23 cellular contexts compared by ENCODE assay signal in genomic region chr10:57694956-57695605, GRCh38.
DNase-seq lines count a peak whose midpoint lies in the region; TF ChIP-seq lines count a peak whose summit lies in the region.
"Had no signal": no experiment of that assay in that cellular context is flagged by ENCODE, and none has a peak within 500 bp of the region (broad histone marks: within the 10 kb centered on the region; RNA-seq: fewer than 3 reads in every experiment).

No MANE protein-coding gene starts in this region.

- peak overlapping the region; percentile 93 for H3K27ac ChIP-seq in brain microvascular endothelial cell
- H3K27ac ChIP-seq in thyroid gland, result no peak overlapping the region
- no peak overlapping the region for H3K27ac ChIP-seq in dorsolateral prefrontal cortex
- H3K27ac ChIP-seq: BLaER1 treated with 17β-estradiol and CSF1 and Interleukin-3, amounts not matched to agents 10 nM and 100 nM; foreskin keratinocyte; KMS-11; left lung; parathyroid adenoma; Peyer's patch; tibial nerve had no signal

- intact Hi-C loops in thyroid gland (cut with DNase I), result no loop called here
- intact Hi-C loops in dorsolateral prefrontal cortex (cut with DNase I), result no loop called here

- no peaks in the 10 kb centered on the region for H3K36me3 Mint-ChIP-seq in endothelial cell (ENCODE audit: low read depth, unreplicated experiment)
- H3K36me3 Mint-ChIP-seq: activated naive CD8-positive, alpha-beta T cell treated with anti-CD3 and anti-CD28 coated beads for 36 hours; stimulated activated effector memory CD8-positive, alpha-beta T cell treated with anti-CD3 and anti-CD28 coated beads, Interleukin-12 subunit alpha, Interleukin-12 subunit beta, amount 100 ng/mL, for 72 hours had no signal

- WGBS in thyroid gland, 2 donors, result 80 to 84% methylated on average over 3 of the region's 3 CpGs

- H3K36me3 ChIP-seq in brain microvascular endothelial cell (replicated peaks), result no peaks in the 10 kb centered on the region
- H3K36me3 ChIP-seq in thyroid gland, result no peaks in the 10 kb centered on the region
- H3K36me3 ChIP-seq: BLaER1 treated with 17β-estradiol and CSF1 and Interleukin-3, amounts not matched to agents 10 nM and 100 nM; left lung; Peyer's patch; tibial nerve had no signal

- H3K9me3 Mint-ChIP-seq in endothelial cell (ENCODE audit: unreplicated experiment), result no peaks in the 10 kb centered on the region
- H3K9me3 Mint-ChIP-seq: activated naive CD8-positive, alpha-beta T cell treated with anti-CD3 and anti-CD28 coated beads for 36 hours; activated T-cell treated with anti-CD3 and anti-CD28 coated beads, Interleukin-2, amount 50 U/mL, for 24 hours had no signal

- TF ChIP-seq CTCF in brain microvascular endothelial cell (IDR thresholded peaks at IDR 0.05; ENCODE audit: low read depth, low read length, missing control alignments) (no peak), retinal pigment epithelial cell (conservative IDR thresholded peaks at IDR 0.05; ENCODE audit: low read depth, low read length) (no peak), endothelial cell (IDR thresholded peaks at IDR 0.05; ENCODE audit: unreplicated experiment) (no peak), thyroid gland (IDR thresholded peaks at IDR 0.05) (no peak), dorsolateral prefrontal cortex (IDR thresholded peaks at IDR 0.05 in 54 of 56, conservative IDR thresholded peaks at IDR 0.05 in 2 of 56; ENCODE audit: low read depth in 1 of 56, partially characterized antibody in 56 of 56) (no peak)

- H3K4me3 Mint-ChIP-seq in endothelial cell (ENCODE audit: unreplicated experiment), result no peak overlapping the region
- H3K4me3 Mint-ChIP-seq: activated naive CD8-positive, alpha-beta T cell treated with anti-CD3 and anti-CD28 coated beads for 36 hours; activated T-cell treated with anti-CD3 and anti-CD28 coated beads, Interleukin-2, amount 50 U/mL, for 24 hours; stimulated activated effector memory CD8-positive, alpha-beta T cell treated with anti-CD3 and anti-CD28 coated beads, Interleukin-12 subunit alpha, Interleukin-12 subunit beta, amount 100 ng/mL, for 72 hours had no signal

- no peak for TF ChIP-seq POLR2A in thyroid gland (IDR thresholded peaks at IDR 0.05)

- peaks cover 0 to 4% of the 10 kb centered on the region in 2 donors for H3K4me1 ChIP-seq in thyroid gland
- H3K4me1 ChIP-seq: left lung, parathyroid adenoma, Peyer's patch, tibial nerve had no signal

- peak; percentile 33 for DNase-seq in ELR (ENCODE audit: low read depth)
- DNase-seq in NCI-H2081 treated with DMSO at 0.1 percent for 48 hours (lab: John Stamatoyannopoulos, UW), result peak; percentile 63
- peak; percentile 5 for DNase-seq in brain microvascular endothelial cell
- DNase-seq in retinal pigment epithelial cell (ENCODE audit: low read depth), result peak; percentile 68
- no peak for DNase-seq in endothelial cell (ENCODE audit: low spot score)
- DNase-seq in dermis blood vessel endothelial cell, result no peak
- no peak for DNase-seq in thyroid gland
- DNase-seq in dorsolateral prefrontal cortex, result no peak
- DNase-seq: activated CD4-positive, alpha-beta T cell treated with anti-CD3 and anti-CD28 coated beads, Interleukin-2, amount 50 U/mL, for 4 hours; activated naive CD8-positive, alpha-beta T cell treated with anti-CD3 and anti-CD28 coated beads for 36 hours; activated T-cell treated with anti-CD3 and anti-CD28 coated beads, Interleukin-2, amount 50 U/mL, for 24 hours; DMS79 treated with DMSO at 0.1 percent for 48 hours; effector memory CD4-positive, alpha-beta T cell; left lung; NCI-H1436 treated with DMSO at 0.1 percent for 48 hours; NCI-H524; Peyer's patch had no signal

- no peaks in the 10 kb centered on the region for H3K27me3 Mint-ChIP-seq in endothelial cell (ENCODE audit: unreplicated experiment)
- H3K27me3 Mint-ChIP-seq: activated naive CD8-positive, alpha-beta T cell treated with anti-CD3 and anti-CD28 coated beads for 36 hours; activated T-cell treated with anti-CD3 and anti-CD28 coated beads, Interleukin-2, amount 50 U/mL, for 24 hours had no signal

- H3K27me3 ChIP-seq in brain microvascular endothelial cell (replicated peaks) (no peaks in the 10 kb centered on the region), thyroid gland (no peaks in the 10 kb centered on the region), dorsolateral prefrontal cortex (no peaks in the 10 kb centered on the region)
- H3K27me3 ChIP-seq: BLaER1 treated with 17β-estradiol and CSF1 and Interleukin-3, amounts not matched to agents 10 nM and 100 nM; foreskin keratinocyte; left lung; Peyer's patch; tibial nerve had no signal

- H3K4me3 ChIP-seq in brain microvascular endothelial cell (ENCODE audit: low read depth, low read length), result no peak overlapping the region
- no peak overlapping the region for H3K4me3 ChIP-seq in retinal pigment epithelial cell (ENCODE audit: low read length)
- H3K4me3 ChIP-seq in thyroid gland (replicated peaks in 1 of 3), result no peak overlapping the region
- no peak overlapping the region for H3K4me3 ChIP-seq in dorsolateral prefrontal cortex
- H3K4me3 ChIP-seq: BLaER1 treated with 17β-estradiol and CSF1 and Interleukin-3, amounts not matched to agents 10 nM and 100 nM; left lung; Peyer's patch; tibial nerve had no signal

- H3K9me3 ChIP-seq in thyroid gland, result no peaks in the 10 kb centered on the region
- H3K9me3 ChIP-seq: BLaER1 treated with 17β-estradiol and CSF1 and Interleukin-3, amounts not matched to agents 10 nM and 100 nM; left lung; Peyer's patch; tibial nerve had no signal

- no peaks in the 10 kb centered on the region for H3K4me1 Mint-ChIP-seq in endothelial cell (ENCODE audit: unreplicated experiment)
- H3K4me1 Mint-ChIP-seq: activated naive CD8-positive, alpha-beta T cell treated with anti-CD3 and anti-CD28 coated beads for 36 hours; stimulated activated effector memory CD8-positive, alpha-beta T cell treated with anti-CD3 and anti-CD28 coated beads, Interleukin-12 subunit alpha, Interleukin-12 subunit beta, amount 100 ng/mL, for 72 hours had no signal

- H3K27ac Mint-ChIP-seq in endothelial cell (ENCODE audit: unreplicated experiment), result no peak overlapping the region
- H3K27ac Mint-ChIP-seq: activated naive CD8-positive, alpha-beta T cell treated with anti-CD3 and anti-CD28 coated beads for 36 hours; activated T-cell treated with anti-CD3 and anti-CD28 coated beads, Interleukin-2, amount 50 U/mL, for 24 hours; stimulated activated effector memory CD8-positive, alpha-beta T cell treated with anti-CD3 and anti-CD28 coated beads, Interleukin-12 subunit alpha, Interleukin-12 subunit beta, amount 100 ng/mL, for 72 hours had no signal

- in situ Hi-C loops in brain microvascular endothelial cell (cut with HindIII; ENCODE audit: low pct_ligation_motif_present, low sequenced_read_pairs), result no loop called here

Comparison
In these comparisons a context has a peak if more than half of its experiments do, and no peak if none do; other contexts are left out.
1. DNase-seq: peak in ELR (single experiment), NCI-H2081 treated with DMSO at 0.1 percent for 48 hours (single experiment), brain microvascular endothelial cell (single experiment) and retinal pigment epithelial cell (single experiment); none in endothelial cell (single experiment), dermis blood vessel endothelial cell (single experiment), thyroid gland (0 of 2) and dorsolateral prefrontal cortex (0 of 10).